Comparison of ENCODE assay signal across 8 cellular contexts in the genomic region with DNA sequence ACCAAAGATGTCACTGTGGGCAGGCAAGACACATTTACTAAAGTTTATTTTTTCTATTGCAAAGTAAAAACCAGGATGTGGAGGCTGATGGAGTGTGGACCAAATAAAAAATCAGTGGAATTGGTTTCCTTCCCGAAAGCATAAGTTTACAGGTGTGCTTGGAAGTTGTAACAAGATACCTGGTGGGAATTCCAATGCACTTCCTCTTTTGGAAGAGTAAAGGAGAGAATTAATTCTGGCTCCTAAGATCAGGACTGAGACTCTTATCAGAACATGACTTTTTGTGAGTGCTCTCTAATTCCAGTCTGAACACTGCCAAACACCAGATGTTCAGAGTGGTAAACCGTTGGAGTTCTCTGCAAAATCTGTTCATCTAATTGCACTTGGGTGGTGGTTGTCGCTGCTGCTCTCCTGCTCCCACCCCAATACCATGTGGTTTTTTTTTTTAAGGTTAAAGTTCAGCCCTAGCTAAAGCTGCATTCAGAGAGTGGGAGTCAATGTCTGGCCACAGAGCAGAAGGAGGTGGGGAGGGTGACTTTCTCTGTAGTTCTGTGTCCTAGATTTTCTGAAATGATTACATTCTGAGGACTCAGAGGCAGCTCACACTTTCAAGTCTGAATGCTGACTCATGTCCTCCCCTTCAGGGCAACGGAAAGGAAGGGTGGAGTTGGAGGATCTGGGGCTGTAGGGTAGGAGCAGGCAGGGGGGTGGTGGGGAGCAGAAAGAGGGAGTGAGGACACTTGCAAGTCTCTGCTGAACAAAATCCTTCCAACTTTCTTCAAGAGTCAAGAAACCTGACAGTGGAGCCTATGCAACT.
A peak's percentile ranks its signal among the peaks of the same experiment; 100 is the strongest.
DNase-seq lines count a peak whose midpoint lies in the region; ATAC-seq and TF ChIP-seq lines count a peak whose summit lies in the region.

No MANE protein-coding gene starts in this region.

- WGBS in mammary epithelial cell (ENCODE audit: low coverage, missing lambda C conversion rate): 58% methylated on average over 4 of the region's 4 CpGs

- TSS peak; percentile 54 for BruUV-seq in mammary epithelial cell (replicated peaks; lab: Mats Ljungman, UMichigan)

- intact Hi-C loops in Right ventricle myocardium inferior (cut with DNase I) (no loop called here), mammary epithelial cell (cut with micrococcal nuclease) (no loop called here)

- H3K79me2 ChIP-seq in mammary epithelial cell (ENCODE audit: insufficient read depth, low read length): no peaks in the 10 kb centered on the region

- DNase-seq in Right ventricle myocardium inferior (ENCODE audit: missing footprints) (no peak), right atrium auricular region (ENCODE audit: low spot score) (no peak), SJSA1 (ENCODE audit: low read depth in 1 of 2, low spot score in 2 of 2) (peak; percentile 73 to 77), mammary epithelial cell (peak; percentile 93), neural crest cell (ENCODE audit: low read depth, low spot score) (no peak), NCI-H1930 (lab: John Stamatoyannopoulos, UW) (no peak), nucleus accumbens (lab: John Stamatoyannopoulos, UW) (no peak)

- no peak overlapping the region for H3K4me3 Mint-ChIP-seq in neural crest cell

- H3K4me2 ChIP-seq in mammary epithelial cell (ENCODE audit: insufficient read depth, low read depth, low read length): peak overlapping the region; percentile 50

- ATAC-seq in Right ventricle myocardium inferior (peak; percentile 84), HG03175 (IDR thresholded peaks at IDR 0.05; ENCODE audit: unreplicated experiment) (peak; percentile 65)

- dilution Hi-C loops in mammary epithelial cell (cut with HindIII; ENCODE audit: low sequenced_read_pairs): no loop called here

- no peaks in the 10 kb centered on the region for H3K36me3 Mint-ChIP-seq in neural crest cell (ENCODE audit: low read depth)

- peak overlapping the region; percentile 88 for H3K27ac Mint-ChIP-seq in neural crest cell (ENCODE audit: unreplicated experiment)

- H3K4me1 ChIP-seq in right atrium auricular region: peaks cover 0 to 18% of the 10 kb centered on the region in 2 donors
- peaks cover 19% of the 10 kb centered on the region for H3K4me1 ChIP-seq in SJSA1 (replicated peaks)
- peaks cover 32% of the 10 kb centered on the region for H3K4me1 ChIP-seq in mammary epithelial cell (ENCODE audit: insufficient read depth, low read length)

- H3K4me3 ChIP-seq in right atrium auricular region (no peak overlapping the region), SJSA1 (no peak overlapping the region), mammary epithelial cell (replicated peaks in 1 of 3; ENCODE audit: insufficient read depth in 1 of 3, low read depth in 2 of 3, low read length in 3 of 3) (no peak overlapping the region)

- in situ Hi-C loops in mammary epithelial cell (cut with MboI; ENCODE audit: low sequenced_read_pairs in 2 of 2): no loop called here

- no peak for TF ChIP-seq CTCF in right atrium auricular region (IDR thresholded peaks at IDR 0.05)
- no peak for TF ChIP-seq CTCF in mammary epithelial cell (conservative IDR thresholded peaks at IDR 0.05 in 1 of 2, IDR thresholded peaks at IDR 0.05 in 1 of 2; ENCODE audit: extremely low read depth in 1 of 2, insufficient read depth in 1 of 2, low read depth in 1 of 2, low read length in 2 of 2)
- TF ChIP-seq CTCF in neural crest cell (conservative IDR thresholded peaks at IDR 0.05): no peak

- H3K27ac ChIP-seq in right atrium auricular region: no peak overlapping the region
- H3K27ac ChIP-seq in SJSA1: peak overlapping the region; percentile 58
- H3K27ac ChIP-seq in mammary epithelial cell (ENCODE audit: insufficient read depth, low read depth, low read length): peak overlapping the region; percentile 53

- peaks cover 15% of the 10 kb centered on the region for H3K4me1 Mint-ChIP-seq in neural crest cell

- H3K9ac ChIP-seq in mammary epithelial cell (ENCODE audit: insufficient read depth, low read length): no peak overlapping the region

- no peaks in the 10 kb centered on the region for H3K27me3 ChIP-seq in right atrium auricular region
- H3K27me3 ChIP-seq in SJSA1 (replicated peaks): no peaks in the 10 kb centered on the region
- H3K27me3 ChIP-seq in mammary epithelial cell (ENCODE audit: insufficient read depth, low read length): no peaks in the 10 kb centered on the region

- peak overlapping the region; percentile 35 for H2AFZ ChIP-seq in mammary epithelial cell (ENCODE audit: low read depth, low read length)

- H3K27me3 Mint-ChIP-seq in neural crest cell (ENCODE audit: low read depth): no peaks in the 10 kb centered on the region

- CTCF ChIA-PET in mammary epithelial cell (lab: Charles Lee; ENCODE audit: low non-redundant PET): no interaction called here

- H3K36me3 ChIP-seq in right atrium auricular region (no peaks in the 10 kb centered on the region), SJSA1 (no peaks in the 10 kb centered on the region), mammary epithelial cell (ENCODE audit: insufficient read depth, low read length) (no peaks in the 10 kb centered on the region)

- H3K9me3 Mint-ChIP-seq in neural crest cell: peaks cover 12% of the 10 kb centered on the region

- H3K9me3 ChIP-seq in right atrium auricular region (no peaks in the 10 kb centered on the region), SJSA1 (replicated peaks) (no peaks in the 10 kb centered on the region; the same call in 1 of the 2 replicates), mammary epithelial cell (replicated peaks; ENCODE audit: insufficient read depth, low read length) (no peaks in the 10 kb centered on the region)

- no peaks in the 10 kb centered on the region for H4K20me1 ChIP-seq in mammary epithelial cell (ENCODE audit: insufficient read depth, low read length)

Comparison
In these comparisons a context has a peak if more than half of its experiments do, and no peak if none do; other contexts are left out.
1. DNase-seq: peak in SJSA1 (2 of 2) and mammary epithelial cell (single experiment); none in Right ventricle myocardium inferior (single experiment), right atrium auricular region (single experiment), neural crest cell (single experiment), NCI-H1930 (0 of 2) and nucleus accumbens (0 of 56).
2. H3K27ac ChIP-seq: peak in SJSA1 (single experiment) and mammary epithelial cell (single experiment); none in right atrium auricular region (0 of 2).